In genomic region chr2:166240387-166241313, GRCh38 we compare ENCODE assay signal across 19 cellular contexts.
DNase-seq lines count a peak whose midpoint lies in the region; ATAC-seq, FAIRE-seq and TF ChIP-seq lines count a peak whose summit lies in the region.
"Had no signal": no experiment of that assay in that cellular context is flagged by ENCODE, and none has a peak within 500 bp of the region (broad histone marks: within the 10 kb centered on the region; RNA-seq: fewer than 3 reads in every experiment).

No MANE protein-coding gene starts in this region.

- intact Hi-C loops in sciatic nerve (cut with DNase I), result no loop called here

- no peak overlapping the region for H3K9ac ChIP-seq in adipocyte (ENCODE audit: low read length)

- H3K4me3 ChIP-seq in adipocyte (ENCODE audit: low read length) (no peak overlapping the region), small intestine (ENCODE audit: low read depth in 1 of 2, low read length in 2 of 2) (no peak overlapping the region)
- H3K4me3 ChIP-seq: ascending aorta, thoracic aorta had no signal

- H3K27me3 ChIP-seq in adipocyte (replicated peaks; ENCODE audit: control insufficient read depth, insufficient read depth, low read length) (no peaks in the 10 kb centered on the region), foreskin keratinocyte (no peaks in the 10 kb centered on the region), small intestine (ENCODE audit: control insufficient read depth in 2 of 2, insufficient read depth in 2 of 2, low read length in 2 of 2) (no peaks in the 10 kb centered on the region)
- H3K27me3 ChIP-seq: ascending aorta had no signal

- TF ChIP-seq CTCF in foreskin keratinocyte (conservative IDR thresholded peaks at IDR 0.05), result no peak

- WGBS in small intestine, 3 donors, result 17 to 66% (median 61%) methylated on average over 1 of the region's 1 CpG

- H3K36me3 ChIP-seq in adipocyte (ENCODE audit: control insufficient read depth, insufficient read depth, low read length, severe bottlenecking) (no peaks in the 10 kb centered on the region), small intestine (ENCODE audit: control insufficient read depth in 2 of 2, insufficient read depth in 2 of 2, low read length in 2 of 2) (no peaks in the 10 kb centered on the region)
- H3K36me3 ChIP-seq: ascending aorta, thoracic aorta had no signal

- H3K27ac ChIP-seq in foreskin keratinocyte (peak overlapping the region; percentile 94), small intestine (ENCODE audit: low read depth in 1 of 2, low read length in 1 of 2) (peak overlapping the region in 1 of 2 donors; percentile 71)
- H3K27ac ChIP-seq: ascending aorta, thoracic aorta had no signal

- FAIRE-seq in small intestine (lab: Jason Lieb, UNC), result no peak

- H3K4me1 ChIP-seq in adipocyte (ENCODE audit: control insufficient read depth, insufficient read depth, low read length), result no peaks in the 10 kb centered on the region
- peaks cover 17% of the 10 kb centered on the region for H3K4me1 ChIP-seq in foreskin keratinocyte
- H3K4me1 ChIP-seq in small intestine (ENCODE audit: control insufficient read depth in 2 of 2, insufficient read depth in 1 of 2, low read depth in 1 of 2, low read length in 1 of 2), result no peaks in the 10 kb centered on the region
- H3K4me1 ChIP-seq: ascending aorta had no signal

- H3K9me3 ChIP-seq in adipocyte (ENCODE audit: control insufficient read depth, low read length) (no peaks in the 10 kb centered on the region), small intestine (ENCODE audit: control insufficient read depth, low read depth) (no peaks in the 10 kb centered on the region)
- H3K9me3 ChIP-seq: ascending aorta, thoracic aorta had no signal

- peak; percentile 7 for DNase-seq in HPDE6-E6E7 (ENCODE audit: extremely low spot score)
- peak; percentile 33 for DNase-seq in adipocyte (ENCODE audit: low read depth)
- DNase-seq in foreskin keratinocyte, result peak; percentile 17 to 53
- DNase-seq in small intestine, result peak; percentile 70
- no peak for DNase-seq in NCI-H2171 treated with DMSO at 0.1 percent for 48 hours (lab: John Stamatoyannopoulos, UW)
- DNase-seq in NCI-H2196 treated with DMSO at 0.1 percent for 48 hours (lab: John Stamatoyannopoulos, UW; ENCODE audit: unreplicated experiment), result no peak
- DNase-seq in sciatic nerve (ENCODE audit: low spot score), result no peak
- DNase-seq: activated naive CD4-positive, alpha-beta T cell treated with Interleukin-2 at 50 U/mL for 16 hours; activated T-cell treated with anti-CD3 and anti-CD28 coated beads for 4 hours; cortex of kidney; glutamatergic neuron; NCI-H2029; NCI-H510A; stimulated activated CD4-positive, alpha-beta T cell treated with anti-CD3 and anti-CD28 coated beads, Interleukin-12 subunit alpha, Interleukin-12 subunit beta, amount 100 ng/mL, for 4 hours; T-cell had no signal

- ATAC-seq in foreskin keratinocyte, result peak; percentile 62
- no peak for ATAC-seq in sciatic nerve
- ATAC-seq: natural killer cell treated with Interleukin-12 subunit alpha and Interleukin-12 subunit beta and Interleukin-15 and Interleukin-18, amount 100 ng/mL, for 72 hours; Right ventricle myocardium inferior; T-cell had no signal

Comparison
In these comparisons a context has a peak if more than half of its experiments do, and no peak if none do; other contexts are left out.
1. DNase-seq: peak in HPDE6-E6E7 (single experiment), adipocyte (single experiment), foreskin keratinocyte (2 of 2) and small intestine (single experiment); none in NCI-H2171 treated with DMSO at 0.1 percent for 48 hours (single experiment), NCI-H2196 treated with DMSO at 0.1 percent for 48 hours (single experiment) and sciatic nerve (single experiment).